ENCODE assay signal across 8 cellular contexts in the genomic region with DNA sequence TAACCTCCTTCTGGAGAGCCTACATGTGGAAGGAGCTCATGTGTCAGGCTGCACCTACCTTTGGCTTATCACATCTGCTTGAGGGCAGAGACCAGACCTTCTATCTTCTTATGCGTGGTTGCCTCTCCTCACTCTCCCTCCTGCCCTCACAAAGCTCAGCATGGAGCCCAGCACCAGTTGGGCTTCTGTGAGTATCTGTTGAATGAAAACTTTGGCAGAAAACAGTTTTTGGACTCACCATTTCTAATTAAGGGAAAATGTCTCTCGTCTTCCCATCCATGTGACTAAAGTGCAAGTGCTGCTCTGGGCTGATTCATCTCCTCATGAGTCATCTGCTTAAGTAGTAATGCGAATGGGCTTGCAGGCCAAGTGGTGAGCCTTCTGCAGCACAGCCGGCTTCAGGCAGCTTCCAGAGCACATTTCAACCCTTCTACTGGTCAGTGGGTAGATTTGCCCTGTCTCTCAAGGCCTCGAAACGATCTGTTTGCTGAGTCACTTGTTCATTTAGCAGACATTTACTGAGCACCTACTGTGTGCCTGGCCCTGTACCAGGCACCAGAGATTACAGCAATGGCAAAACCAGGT.
DNase-seq lines count a peak whose midpoint lies in the region; ATAC-seq and TF ChIP-seq lines count a peak whose summit lies in the region.

No MANE protein-coding gene starts in this region.

- in situ Hi-C loops in IMR-90 (cut with MboI; ENCODE audit: low sequenced_read_pairs): no loop called here
- in situ Hi-C loops in brain microvascular endothelial cell (cut with HindIII; ENCODE audit: low pct_ligation_motif_present, low sequenced_read_pairs): no loop called here

- POLR2A ChIA-PET in IMR-90 (lab: Charles Lee; ENCODE audit: unreplicated experiment): no interaction called here

- peak; percentile 8; the same call in 1 of the 2 replicates for TF ChIP-seq RAD21 in IMR-90 (IDR thresholded peaks at IDR 0.05; ENCODE audit: low read length)

- H4K5ac ChIP-seq in IMR-90 (ENCODE audit: low read depth, low read length): peak overlapping the region; percentile 54

- H3K4me1 ChIP-seq in IMR-90 (ENCODE audit: control insufficient read depth, insufficient read depth, low read length) (peaks cover 21% of the 10 kb centered on the region), mucosa of descending colon (ENCODE audit: low read depth) (peaks cover 17% of the 10 kb centered on the region)

- no peaks in the 10 kb centered on the region for H3K79me1 ChIP-seq in IMR-90 (ENCODE audit: low read depth in 1 of 2, low read length in 2 of 2)

- peak overlapping the region; percentile 79 for H2BK5ac ChIP-seq in IMR-90 (ENCODE audit: low read depth, low read length, poor library complexity, severe bottlenecking)

- H3K9me3 Mint-ChIP-seq in CD14-positive monocyte: no peaks in the 10 kb centered on the region

- no peaks in the 10 kb centered on the region for H3K9me3 ChIP-seq in IMR-90 (ENCODE audit: control insufficient read depth, insufficient read depth, low read length)
- H3K9me3 ChIP-seq in mucosa of descending colon: no peaks in the 10 kb centered on the region

- H2BK120ac ChIP-seq in IMR-90 (ENCODE audit: low read depth, low read length): peak overlapping the region; percentile 87

- peak overlapping the region; percentile 55 for H3K14ac ChIP-seq in IMR-90 (replicated peaks; ENCODE audit: low read depth, low read length)

- intact Hi-C loops in CD14-positive monocyte (cut with micrococcal nuclease) (no loop called here), IMR-90 (cut with micrococcal nuclease) (loop anchor here (2.0 kb wide), 1 partner anchor 22 kb away; no protein-coding TSS in a partner anchor), mucosa of descending colon (cut with DNase I, micrococcal nuclease) (no loop called here)

- H3K27me3 ChIP-seq in IMR-90 (ENCODE audit: control insufficient read depth, insufficient read depth, low read length) (no peaks in the 10 kb centered on the region), brain microvascular endothelial cell (replicated peaks) (no peaks in the 10 kb centered on the region)

- peak; percentile 90 for ATAC-seq in IMR-90 (ENCODE audit: low read depth)
- peak; percentile 44 for ATAC-seq in mucosa of descending colon
- no peak for ATAC-seq in GM21447 (IDR thresholded peaks at IDR 0.05; ENCODE audit: unreplicated experiment)
- ATAC-seq in HG03521 (IDR thresholded peaks at IDR 0.05; ENCODE audit: unreplicated experiment): no peak
- no peak for ATAC-seq in GM18907 (IDR thresholded peaks at IDR 0.05; ENCODE audit: unreplicated experiment)
- ATAC-seq in GM18858 (IDR thresholded peaks at IDR 0.05; ENCODE audit: unreplicated experiment): no peak

- H3K27ac ChIP-seq in IMR-90 (ENCODE audit: insufficient read depth, low read length) (peak overlapping the region; percentile 97), brain microvascular endothelial cell (peak overlapping the region; percentile 37)

- H3K36me3 Mint-ChIP-seq in CD14-positive monocyte: no peaks in the 10 kb centered on the region

- peak overlapping the region; percentile 69 for H3K23ac ChIP-seq in IMR-90 (ENCODE audit: low read depth, low read length)

- H3K4ac ChIP-seq in IMR-90 (ENCODE audit: low read depth, low read length): peak overlapping the region; percentile 83

- peak overlapping the region; percentile 76 for H4K91ac ChIP-seq in IMR-90 (ENCODE audit: insufficient read depth, low read depth, low read length)

- no peaks in the 10 kb centered on the region for H3K36me3 ChIP-seq in IMR-90 (ENCODE audit: control insufficient read depth, insufficient read depth, low read length)
- no peaks in the 10 kb centered on the region for H3K36me3 ChIP-seq in brain microvascular endothelial cell (replicated peaks)
- H3K36me3 ChIP-seq in mucosa of descending colon (ENCODE audit: low read depth): no peaks in the 10 kb centered on the region

- peak overlapping the region; percentile 75 for H3K18ac ChIP-seq in IMR-90 (ENCODE audit: low read depth, low read length)

- CTCF ChIA-PET in IMR-90 (lab: Yijun Ruan, JAX): interaction anchor here (1.1 kb wide), 1 partner anchor 28 kb away, joined by 3 read pairs; no protein-coding TSS in a partner anchor

- TF ChIP-seq POLR2A in IMR-90 (IDR thresholded peaks at IDR 0.05; ENCODE audit: low read depth, low read length): no peak

- H2AK5ac ChIP-seq in IMR-90 (ENCODE audit: low read depth, low read length): peak overlapping the region; percentile 90

- H3K4me3 ChIP-seq in IMR-90 (ENCODE audit: insufficient read depth, low read depth, low read length) (no peak overlapping the region), brain microvascular endothelial cell (ENCODE audit: low read depth, low read length) (no peak overlapping the region), mucosa of descending colon (no peak overlapping the region)

- H4K8ac ChIP-seq in IMR-90 (ENCODE audit: low read depth in 2 of 2, low read length in 2 of 2): peak overlapping the region; percentile 79 to 91

- H3K9ac ChIP-seq in IMR-90 (ENCODE audit: low read depth, low read length): peak overlapping the region; percentile 37; the same call in 1 of the 2 replicates

- no TSS peak for BruUV-seq in IMR-90 (replicated peaks; lab: Mats Ljungman, UMichigan)

- peak overlapping the region; percentile 50 for H3K56ac ChIP-seq in IMR-90 (ENCODE audit: extremely low read depth, insufficient read depth, low read length)

- no peak for TF ChIP-seq CTCF in CD14-positive monocyte (IDR thresholded peaks at IDR 0.05)
- TF ChIP-seq CTCF in IMR-90 (conservative IDR thresholded peaks at IDR 0.05; ENCODE audit: low read depth, low read length): no peak
- no peak for TF ChIP-seq CTCF in brain microvascular endothelial cell (IDR thresholded peaks at IDR 0.05; ENCODE audit: low read depth, low read length, missing control alignments)
- no peak for TF ChIP-seq CTCF in mucosa of descending colon (IDR thresholded peaks at IDR 0.05)

- peaks cover 24% of the 10 kb centered on the region for H3K9me1 ChIP-seq in IMR-90 (ENCODE audit: insufficient read depth, low read length)

- H2AK9ac ChIP-seq in IMR-90 (replicated peaks; ENCODE audit: low read depth, low read length, poor library complexity): peak overlapping the region; percentile 44

- H3K4me1 Mint-ChIP-seq in CD14-positive monocyte: peaks cover 37% of the 10 kb centered on the region

- H3K27me3 Mint-ChIP-seq in CD14-positive monocyte (ENCODE audit: low read depth in 3 of 3): no peaks in the 10 kb centered on the region

- WGBS in IMR-90 (ENCODE audit: extremely low coverage in 2 of 2, insufficient read length in 1 of 2), 2 experiments: 0% methylated on average over 3 of the region's 6 CpGs; no CpG with 5 or more reads in 1 of the 2 experiments

- H2BK15ac ChIP-seq in IMR-90 (ENCODE audit: low read depth, low read length): peak overlapping the region; percentile 94

- peak overlapping the region; percentile 49 for H3K4me2 ChIP-seq in IMR-90 (ENCODE audit: low read depth, low read length)

- peak overlapping the region; percentile 92 for H2BK20ac ChIP-seq in IMR-90 (ENCODE audit: low read depth, low read length)

- H2AFZ ChIP-seq in IMR-90 (replicated peaks; ENCODE audit: low read length, poor library complexity): peak overlapping the region; percentile 86

- H3K27ac Mint-ChIP-seq in CD14-positive monocyte: peak overlapping the region; percentile 85 to 98 (median 95)

- dilution Hi-C loops in IMR-90 (cut with HindIII; ENCODE audit: low sequenced_read_pairs, unreplicated experiment): no loop called here

- no peak overlapping the region for H3K4me3 Mint-ChIP-seq in CD14-positive monocyte

- no peaks in the 10 kb centered on the region for H4K20me1 ChIP-seq in IMR-90 (ENCODE audit: insufficient read depth, low read length)

- DNase-seq in CD14-positive monocyte (ENCODE audit: low spot score): peak; percentile 72
- DNase-seq in IMR-90: peak; percentile 98
- DNase-seq in brain microvascular endothelial cell: peak; percentile 95
- peak in 1 of 3 donors; percentile 25 for DNase-seq in mucosa of descending colon

TF ChIP-seq in IMR-90, 13 proteins besides CTCF, POLR2A, EP300 and RAD21:
- TF ChIP-seq USF2 (IDR thresholded peaks at IDR 0.05; ENCODE audit: low read depth, low read length) (peak; percentile 50; the same call in 1 of the 2 replicates), CHD1 (IDR thresholded peaks at IDR 0.05; ENCODE audit: low read depth, low read length) (no peak), MAFK (IDR thresholded peaks at IDR 0.05; ENCODE audit: low read depth, low read length) (peak; percentile 23; the same call in 1 of the 2 replicates), MAZ (IDR thresholded peaks at IDR 0.05; ENCODE audit: borderline replicate concordance, low read depth, low read length) (peak; percentile 16; the same call in 1 of the 2 replicates), MXI1 (IDR thresholded peaks at IDR 0.05; ENCODE audit: borderline replicate concordance, low read depth, low read length) (no peak; the same call in 1 of the 2 replicates), BHLHE40 (IDR thresholded peaks at IDR 0.05; ENCODE audit: low read depth, low read length) (0 out of 2 replicates have a peak, but pooled peaks have one; percentile 59), NFE2L2 (IDR thresholded peaks at IDR 0.05; ENCODE audit: low read depth, low read length) (peak; percentile 24; the same call in 1 of the 2 replicates), FOS (IDR thresholded peaks at IDR 0.05; ENCODE audit: low read depth, low read length) (peak; percentile 89), CEBPB (IDR thresholded peaks at IDR 0.05; ENCODE audit: low read depth, low read length) (no peak)
- TF ChIP-seq, protein P1, sequence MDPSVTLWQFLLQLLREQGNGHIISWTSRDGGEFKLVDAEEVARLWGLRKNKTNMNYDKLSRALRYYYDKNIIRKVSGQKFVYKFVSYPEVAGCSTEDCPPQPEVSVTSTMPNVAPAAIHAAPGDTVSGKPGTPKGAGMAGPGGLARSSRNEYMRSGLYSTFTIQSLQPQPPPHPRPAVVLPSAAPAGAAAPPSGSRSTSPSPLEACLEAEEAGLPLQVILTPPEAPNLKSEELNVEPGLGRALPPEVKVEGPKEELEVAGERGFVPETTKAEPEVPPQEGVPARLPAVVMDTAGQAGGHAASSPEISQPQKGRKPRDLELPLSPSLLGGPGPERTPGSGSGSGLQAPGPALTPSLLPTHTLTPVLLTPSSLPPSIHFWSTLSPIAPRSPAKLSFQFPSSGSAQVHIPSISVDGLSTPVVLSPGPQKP (IDR thresholded peaks at IDR 0.05; ENCODE audit: borderline replicate concordance, low read depth, low read length): no peak

Comparison
In these comparisons a context has a peak if more than half of its experiments do, and no peak if none do; other contexts are left out.
1. ATAC-seq: peak in IMR-90 (single experiment) and mucosa of descending colon (single experiment); none in GM21447 (single experiment), HG03521 (single experiment), GM18907 (single experiment) and GM18858 (single experiment).